19 cellular contexts compared by ENCODE assay signal in the genomic region with DNA sequence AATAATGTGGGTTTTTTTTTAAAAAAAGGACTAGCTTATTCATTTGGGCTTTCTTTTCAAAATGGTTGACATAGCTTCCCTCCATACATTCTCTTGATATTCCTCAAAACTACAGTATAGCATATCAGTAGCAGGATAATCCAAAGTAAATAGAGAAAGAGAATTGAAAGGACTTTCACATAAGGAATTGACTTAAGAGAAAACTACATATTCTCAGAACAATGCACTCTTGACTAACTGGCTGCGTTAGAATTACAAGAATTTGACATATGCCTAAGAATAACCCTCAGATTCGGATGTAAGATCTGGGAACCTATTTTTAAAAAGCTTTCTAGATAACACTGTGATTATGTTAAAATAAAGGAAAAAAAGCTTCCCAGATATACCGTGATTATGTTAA. TPM values are rescaled to one million over a fixed set of nuclear protein-coding genes. Genes with fewer than 3 reads are reported as not detected.
DNase-seq lines count a peak whose midpoint lies in the region; ATAC-seq and TF ChIP-seq lines count a peak whose summit lies in the region.
"Had no signal": no experiment of that assay in that cellular context is flagged by ENCODE, and none has a peak within 500 bp of the region (broad histone marks: within the 10 kb centered on the region; RNA-seq: fewer than 3 reads in every experiment).

No MANE protein-coding gene starts in this region.

- peak; percentile 42 for DNase-seq in amniotic epithelial cell (ENCODE audit: low read depth)
- peak; percentile 14 for DNase-seq in retinal pigment epithelial cell (ENCODE audit: low read depth)
- DNase-seq in NCI-H1417 treated with DMSO at 0.1 percent for 48 hours (lab: John Stamatoyannopoulos, UW): no peak
- no peak for DNase-seq in tibial artery
- DNase-seq: activated CD8-positive, alpha-beta T cell treated with anti-CD3 and anti-CD28 coated beads, Interleukin-2, amount 10 ng/mL, durations not matched to agents 7 days and 5 days; glutamatergic neuron; immature natural killer cell; NCI-H2107; stimulated activated CD4-positive, alpha-beta T cell treated with anti-CD3 and anti-CD28 coated beads, Interleukin-4, amount 100 ng/mL, for 1 hour had no signal

- no peaks in the 10 kb centered on the region for H3K9me3 Mint-ChIP-seq in activated T-helper 17 cell treated with anti-CD3 and anti-CD28 coated beads, Interleukin-2, amount 50 U/mL, for 72 hours
- H3K9me3 Mint-ChIP-seq: activated T-helper 1 cell treated with anti-CD3 and anti-CD28 coated beads, Interleukin-12 subunit alpha, Interleukin-12 subunit beta, Interleukin-2, Interleukin-4 antibody, amounts not matched to agents 30 ng/mL and 10 ng/mL and 1 ng/mL, durations not matched to agents 14 hours and 24 hours and 36 hours; immature natural killer cell had no signal

- no peaks in the 10 kb centered on the region for H3K27me3 ChIP-seq in HUES48 (ENCODE audit: control insufficient read depth, insufficient read depth, low read length)
- no peaks in the 10 kb centered on the region for H3K27me3 ChIP-seq in iPS-20b (ENCODE audit: insufficient read depth, low read length)
- no peaks in the 10 kb centered on the region for H3K27me3 ChIP-seq in tibial artery
- H3K27me3 ChIP-seq: adrenal gland, neutrophil, suprapubic skin had no signal

- ATAC-seq in activated T-helper 17 cell treated with anti-CD3 and anti-CD28 coated beads, Interleukin-2, amount 50 U/mL, for 72 hours (replicated peaks): no peak
- no peak for ATAC-seq in HG03520 (IDR thresholded peaks at IDR 0.05; ENCODE audit: unreplicated experiment)
- ATAC-seq: activated CD8-positive, alpha-beta T cell treated with anti-CD3 and anti-CD28 coated beads, Interleukin-2, amount 10 ng/mL, durations not matched to agents 7 days and 5 days; sciatic nerve had no signal

- H3K36me3 Mint-ChIP-seq in activated T-helper 17 cell treated with anti-CD3 and anti-CD28 coated beads, Interleukin-2, amount 50 U/mL, for 72 hours (ENCODE audit: low read depth): peaks cover 37% of the 10 kb centered on the region

- H3K4me3 ChIP-seq in HUES48 (ENCODE audit: low read depth, low read length) (peak overlapping the region; percentile 13; the same call in 1 of the 2 replicates), iPS-20b (ENCODE audit: low read length) (peak overlapping the region; percentile 20; the same call in 1 of the 2 replicates), retinal pigment epithelial cell (ENCODE audit: low read length) (no peak overlapping the region), tibial artery (no peak overlapping the region)
- H3K4me3 ChIP-seq: adrenal gland, suprapubic skin had no signal

- TF ChIP-seq CTCF in retinal pigment epithelial cell (conservative IDR thresholded peaks at IDR 0.05; ENCODE audit: low read depth, low read length) (no peak), tibial artery (IDR thresholded peaks at IDR 0.05) (no peak)

- H3K9me3 ChIP-seq in HUES48 (ENCODE audit: control insufficient read depth, insufficient read depth, low read length): no peaks in the 10 kb centered on the region
- no peaks in the 10 kb centered on the region for H3K9me3 ChIP-seq in iPS-20b (ENCODE audit: insufficient read depth, low read depth, low read length)
- no peaks in the 10 kb centered on the region for H3K9me3 ChIP-seq in tibial artery
- H3K9me3 ChIP-seq: adrenal gland, neutrophil, suprapubic skin had no signal

- H3K27ac ChIP-seq in HUES48 (ENCODE audit: low read depth, low read length) (no peak overlapping the region), iPS-20b (ENCODE audit: low read length) (no peak overlapping the region), tibial artery (peak overlapping the region in 1 of 2 donors; percentile 96)
- H3K27ac ChIP-seq: coronary artery, neutrophil, suprapubic skin had no signal

- H3K36me3 ChIP-seq in HUES48 (ENCODE audit: control insufficient read depth, insufficient read depth, low read length) (peaks cover 32% of the 10 kb centered on the region), iPS-20b (ENCODE audit: insufficient read depth, low read depth, low read length) (peaks cover 32% of the 10 kb centered on the region), tibial artery (peaks cover 7 to 24% (median 18%) of the 10 kb centered on the region in 3 donors)
- H3K36me3 ChIP-seq: adrenal gland had no signal

- peaks cover 34% of the 10 kb centered on the region for H3K4me1 ChIP-seq in HUES48 (ENCODE audit: control insufficient read depth, insufficient read depth, low read length)
- peaks cover 24% of the 10 kb centered on the region for H3K4me1 ChIP-seq in iPS-20b (ENCODE audit: insufficient read depth, low read length)
- peaks cover 0 to 59% (median 28%) of the 10 kb centered on the region in 4 donors for H3K4me1 ChIP-seq in tibial artery

- no peak overlapping the region for H3K27ac Mint-ChIP-seq in activated T-helper 17 cell treated with anti-CD3 and anti-CD28 coated beads, Interleukin-2, amount 50 U/mL, for 72 hours
- H3K27ac Mint-ChIP-seq: activated CD8-positive, alpha-beta T cell treated with anti-CD3 and anti-CD28 coated beads, Interleukin-2, amount 10 ng/mL, durations not matched to agents 7 days and 5 days; activated T-helper 1 cell treated with anti-CD3 and anti-CD28 coated beads, Interleukin-12 subunit alpha, Interleukin-12 subunit beta, Interleukin-2, Interleukin-4 antibody, amounts not matched to agents 30 ng/mL and 10 ng/mL and 1 ng/mL, durations not matched to agents 14 hours and 24 hours and 36 hours had no signal

- H3K4me1 Mint-ChIP-seq in activated T-helper 17 cell treated with anti-CD3 and anti-CD28 coated beads, Interleukin-2, amount 50 U/mL, for 72 hours: peaks cover 19% of the 10 kb centered on the region

- H3K27me3 Mint-ChIP-seq in activated T-helper 17 cell treated with anti-CD3 and anti-CD28 coated beads, Interleukin-2, amount 50 U/mL, for 72 hours: no peaks in the 10 kb centered on the region

- no peak overlapping the region for H3K4me3 Mint-ChIP-seq in activated T-helper 17 cell treated with anti-CD3 and anti-CD28 coated beads, Interleukin-2, amount 50 U/mL, for 72 hours

- 0 out of 2 replicates have a peak overlapping the region, but pooled peaks have one; percentile 10 for H3K9ac ChIP-seq in HUES48 (ENCODE audit: low read depth, low read length)
- H3K9ac ChIP-seq in iPS-20b (ENCODE audit: low read depth, low read length): no peak overlapping the region

- intact Hi-C loops in tibial artery (cut with DNase I; ENCODE audit: low total_unique reads): no loop called here

RNA-seq across cellular contexts. Expression of a gene that starts 3.1 kb away (rescaled TPM):
- 1 to 10 TPM; 2.7 to 6.5 TPM for total RNA-seq in activated T-helper 17 cell treated with anti-CD3 and anti-CD28 coated beads, Interleukin-2, amount 50 U/mL, for 72 hours

RNA-seq across cellular contexts. Expression of a gene that starts 56.0 kb away (rescaled TPM):
- total RNA-seq in activated T-helper 17 cell treated with anti-CD3 and anti-CD28 coated beads, Interleukin-2, amount 50 U/mL, for 72 hours: under 1 TPM; 0.61 to 0.97 TPM
- total RNA-seq: activated T-helper 1 cell treated with anti-CD3 and anti-CD28 coated beads, Interleukin-12 subunit alpha, Interleukin-12 subunit beta, Interleukin-2, Interleukin-4 antibody, amounts not matched to agents 30 ng/mL and 10 ng/mL and 1 ng/mL, durations not matched to agents 14 hours and 24 hours and 36 hours had no signal

Comparison
In these comparisons a context has a peak if more than half of its experiments do, and no peak if none do; other contexts are left out.
1. H3K4me3 ChIP-seq: peak in HUES48 (single experiment) and iPS-20b (single experiment); none in retinal pigment epithelial cell (single experiment) and tibial artery (0 of 2).
2. DNase-seq: peak in amniotic epithelial cell (single experiment) and retinal pigment epithelial cell (single experiment); none in NCI-H1417 treated with DMSO at 0.1 percent for 48 hours (single experiment) and tibial artery (0 of 2).